Comparison of ENCODE assay signal across 30 cellular contexts in the genomic region with DNA sequence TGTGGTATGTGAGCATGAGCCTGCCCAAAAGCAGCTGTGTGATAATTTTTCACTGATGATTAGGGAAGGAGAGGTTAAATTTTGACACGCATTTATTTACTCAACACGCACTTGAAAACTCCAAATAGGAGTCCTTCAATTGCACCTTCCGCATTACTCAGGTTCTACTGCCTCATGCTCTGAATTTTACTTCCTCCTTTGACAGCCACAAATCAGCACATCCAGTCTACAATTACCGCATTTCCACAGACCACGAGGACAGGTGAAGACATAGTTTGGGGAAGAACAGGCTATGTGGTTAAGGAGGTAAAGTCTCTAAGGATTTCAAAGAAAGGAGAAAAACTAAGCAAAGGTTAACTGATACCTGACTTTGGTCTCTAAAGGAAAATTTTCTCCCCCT. TPM values are rescaled to one million over a fixed set of nuclear protein-coding genes. Genes with fewer than 3 reads are reported as not detected.
DNase-seq lines count a peak whose midpoint lies in the region; ATAC-seq and TF ChIP-seq lines count a peak whose summit lies in the region.
"Had no signal": no experiment of that assay in that cellular context is flagged by ENCODE, and none has a peak within 500 bp of the region (broad histone marks: within the 10 kb centered on the region; RNA-seq: fewer than 3 reads in every experiment).

No MANE protein-coding gene starts in this region.

- H2BK120ac ChIP-seq in trophoblast cell (ENCODE audit: insufficient read depth, low read length, poor library complexity): no peak overlapping the region

- H3K18ac ChIP-seq in trophoblast cell (ENCODE audit: low read length): no peak overlapping the region

- CTCF ChIA-PET in PC-9 (lab: Charles Lee): no interaction called here

- BruUV-seq in PC-9 (replicated peaks; lab: Mats Ljungman, UMichigan): no TSS peak

- H4K20me1 ChIP-seq in PC-9 (ENCODE audit: insufficient read depth): no peaks in the 10 kb centered on the region

- no peaks in the 10 kb centered on the region for H3K79me1 ChIP-seq in trophoblast cell (ENCODE audit: low read length)

- H3K27ac ChIP-seq in PC-9 (0 out of 2 replicates have a peak overlapping the region, but pooled peaks have one; percentile 16), lower lobe of right lung (peak overlapping the region; percentile 74), trophoblast cell (ENCODE audit: low read depth, low read length) (no peak overlapping the region), heart right ventricle (no peak overlapping the region)
- H3K27ac ChIP-seq: GM23248, spleen, testis had no signal

- H3K9ac ChIP-seq in trophoblast cell (ENCODE audit: low read length): no peak overlapping the region
- H3K9ac ChIP-seq: GM23248 had no signal

- H3K9me3 ChIP-seq in PC-9 (ENCODE audit: insufficient read depth, low read depth): no peaks in the 10 kb centered on the region
- no peaks in the 10 kb centered on the region for H3K9me3 ChIP-seq in lower lobe of right lung
- H3K9me3 ChIP-seq in trophoblast cell (ENCODE audit: insufficient read depth, low read depth, low read length): no peaks in the 10 kb centered on the region
- H3K9me3 ChIP-seq in heart right ventricle: no peaks in the 10 kb centered on the region
- H3K9me3 ChIP-seq: spleen, testis had no signal

- no peak overlapping the region for H3K14ac ChIP-seq in trophoblast cell (ENCODE audit: low read length)

- H4K8ac ChIP-seq in trophoblast cell (ENCODE audit: low read depth, low read length): no peak overlapping the region

- intact Hi-C loops in PC-9 (cut with micrococcal nuclease; ENCODE audit: unreplicated experiment) (no loop called here), lower lobe of right lung (cut with DNase I) (no loop called here), heart right ventricle (cut with DNase I) (no loop called here)

- no peak overlapping the region for H4K91ac ChIP-seq in trophoblast cell (ENCODE audit: low read depth, low read length)

- POLR2A ChIA-PET in PC-9 (lab: Charles Lee; ENCODE audit: unreplicated experiment): interaction anchor here (0.6 to 0.7 kb wide), 2 partner anchors 197 to 299 kb away, joined by 3 to 4 read pairs; no protein-coding TSS in a partner anchor

- H2AK5ac ChIP-seq in trophoblast cell (ENCODE audit: low read length): no peak overlapping the region

- H3K4me1 ChIP-seq in PC-9 (replicated peaks; ENCODE audit: insufficient read depth): peaks cover 97% of the 10 kb centered on the region
- peaks cover 4% of the 10 kb centered on the region for H3K4me1 ChIP-seq in lower lobe of right lung
- H3K4me1 ChIP-seq in trophoblast cell (ENCODE audit: control insufficient read depth in 1 of 2, insufficient read depth in 2 of 2, low read length in 2 of 2): no peaks in the 10 kb centered on the region
- H3K4me1 ChIP-seq in heart right ventricle: no peaks in the 10 kb centered on the region
- H3K4me1 ChIP-seq: spleen, testis had no signal

- H2BK12ac ChIP-seq in trophoblast cell (ENCODE audit: low read length): no peak overlapping the region

- H2BK5ac ChIP-seq in trophoblast cell (ENCODE audit: low read depth, low read length, poor library complexity): no peak overlapping the region

- peaks cover 17% of the 10 kb centered on the region for H3K36me3 ChIP-seq in PC-9 (ENCODE audit: low read depth)
- no peaks in the 10 kb centered on the region for H3K36me3 ChIP-seq in lower lobe of right lung
- H3K36me3 ChIP-seq in trophoblast cell (ENCODE audit: control insufficient read depth in 1 of 2, insufficient read depth in 2 of 2, low read length in 2 of 2): no peaks in the 10 kb centered on the region
- no peaks in the 10 kb centered on the region for H3K36me3 ChIP-seq in heart right ventricle
- H3K36me3 ChIP-seq: spleen had no signal

- peak overlapping the region; percentile 54; the same call in 1 of the 2 replicates for H3K4me3 ChIP-seq in PC-9
- H3K4me3 ChIP-seq in lower lobe of right lung: no peak overlapping the region
- H3K4me3 ChIP-seq in trophoblast cell (ENCODE audit: low read depth, low read length): no peak overlapping the region
- no peak overlapping the region for H3K4me3 ChIP-seq in heart right ventricle
- H3K4me3 ChIP-seq: GM23248, spleen, testis had no signal

- H3K27me3 ChIP-seq in PC-9 (ENCODE audit: insufficient read depth, low read depth): no peaks in the 10 kb centered on the region
- no peaks in the 10 kb centered on the region for H3K27me3 ChIP-seq in lower lobe of right lung (ENCODE audit: low read depth)
- no peaks in the 10 kb centered on the region for H3K27me3 ChIP-seq in trophoblast cell (ENCODE audit: insufficient read depth, low read length)
- peaks cover 0 to 5% (median 0%) of the 10 kb centered on the region in 7 donors for H3K27me3 ChIP-seq in heart right ventricle
- H3K27me3 ChIP-seq: spleen, testis had no signal

- H3K9me2 ChIP-seq in PC-9 (ENCODE audit: insufficient read depth): no peaks in the 10 kb centered on the region

- no peak overlapping the region for H3K23ac ChIP-seq in trophoblast cell (ENCODE audit: low read length)

- H3K4ac ChIP-seq in trophoblast cell (ENCODE audit: low read depth, low read length): no peak overlapping the region

- ATAC-seq in lower lobe of right lung: peak; percentile 79 to 80
- no peak for ATAC-seq in heart right ventricle
- ATAC-seq: activated CD4-positive, CD25-positive, alpha-beta regulatory T cell treated with anti-CD3 and anti-CD28 coated beads, Interleukin-2, amount 50 U/mL, for 24 hours; T-cell had no signal

- no peak for TF ChIP-seq CTCF in PC-9 (conservative IDR thresholded peaks at IDR 0.05)
- TF ChIP-seq CTCF in lower lobe of right lung (IDR thresholded peaks at IDR 0.05): no peak
- TF ChIP-seq CTCF in heart right ventricle (IDR thresholded peaks at IDR 0.05): no peak

- H2AFZ ChIP-seq in PC-9: no peak overlapping the region
- H2AFZ ChIP-seq in trophoblast cell (ENCODE audit: insufficient read depth, low read length, poor library complexity): no peak overlapping the region
- H2AFZ ChIP-seq: GM23248 had no signal

- H3F3A ChIP-seq in PC-9 (ENCODE audit: insufficient read depth, low read depth): peaks cover 44% of the 10 kb centered on the region

- H4K12ac ChIP-seq in trophoblast cell (ENCODE audit: low read depth, low read length): no peak overlapping the region

- WGBS in trophoblast cell (ENCODE audit: extremely low coverage, insufficient coverage, insufficient read length): no CpG with 5 or more reads among the region's 5 CpGs
- WGBS in heart right ventricle, 2 donors: 68 to 75% methylated on average over 5 of the region's 5 CpGs

- peaks cover 75% of the 10 kb centered on the region for H3K79me2 ChIP-seq in PC-9 (ENCODE audit: low read depth)
- no peaks in the 10 kb centered on the region for H3K79me2 ChIP-seq in trophoblast cell (ENCODE audit: control insufficient read depth, insufficient read depth, low read length, poor library complexity)

- DNase-seq in NCI-H510A treated with DMSO at 0.1 percent for 48 hours (lab: John Stamatoyannopoulos, UW) (peak; percentile 20), NCI-H510A (lab: John Stamatoyannopoulos, UW) (no peak), PC-9 (peak in 1 of 2 experiments; percentile 42), lower lobe of right lung (no peak), NCI-H146 treated with DMSO at 0.1 percent for 48 hours (lab: John Stamatoyannopoulos, UW; ENCODE audit: unreplicated experiment) (no peak), NCI-H1930 (lab: John Stamatoyannopoulos, UW) (no peak), trophoblast cell (no peak), heart right ventricle (no peak)
- DNase-seq: 8988T; activated CD4-positive, alpha-beta memory T cell treated with anti-CD3 and anti-CD28 coated beads, Interleukin-2, amount 10 ng/mL, durations not matched to agents 7 days and 5 days; activated effector memory CD4-positive, alpha-beta T cell treated with anti-CD3 and anti-CD28 coated beads, Interleukin-2, amount 50 U/mL, for 16 hours; CD4-positive, alpha-beta memory T cell; DMS 273 treated with DMSO at 0.1 percent for 48 hours; GDM1; GM23248; MM.1S; NCI-H1694; NCI-H69; OCI-M1; retina; SHP77; spleen; stimulated activated CD4-positive, alpha-beta T cell treated with anti-CD3 and anti-CD28 coated beads, Interleukin-2, amount 100 ng/mL, for 48 hours; stimulated activated naive CD4-positive, alpha-beta T cell; T-cell; testis had no signal

- peak overlapping the region; percentile 84 for H3K4me2 ChIP-seq in PC-9
- no peak overlapping the region for H3K4me2 ChIP-seq in trophoblast cell (ENCODE audit: low read length)

RNA-seq across cellular contexts. Expression of a gene that starts 2.6 kb away (rescaled TPM):
- total RNA-seq in PC-9 (2021): 85.6 and 94.7 TPM in 2 replicates
- total RNA-seq in lower lobe of right lung: 70.6 TPM
- polyA plus RNA-seq in trophoblast cell (2013): 0.04 and 0.08 TPM in 2 replicates
- total RNA-seq in heart right ventricle: not detected
- under 1 TPM in 1 of 2 donors, not detected in 1; 0.10 TPM for polyA plus RNA-seq in heart right ventricle
- total RNA-seq: chondrocyte, GM23248, kidney epithelial cell, osteocyte had no signal
- polyA plus RNA-seq: GM23248 had no signal

RNA-seq across cellular contexts. Expression of a gene that starts 49.4 kb away (rescaled TPM):
- total RNA-seq in PC-9 (2021) (376 and 459 TPM in 2 replicates), lower lobe of right lung (253 TPM), heart right ventricle (100 to 1,000 TPM in 1 of 10 donors, 10 to 100 TPM in 9; 65.6 to 104 (median 77.6) TPM)
- 161 and 169 TPM in 2 replicates for polyA plus RNA-seq in trophoblast cell (2013)
- polyA plus RNA-seq in heart right ventricle: 100 to 1,000 TPM in 1 of 2 donors, 10 to 100 TPM in 1; 62.4 to 107 TPM

Comparison
In these comparisons a context has a peak if more than half of its experiments do, and no peak if none do; other contexts are left out.
1. H3K27ac ChIP-seq: peak in PC-9 (single experiment) and lower lobe of right lung (single experiment); none in trophoblast cell (single experiment) and heart right ventricle (0 of 10).
2. ATAC-seq: peak in lower lobe of right lung (2 of 2); none in heart right ventricle (0 of 8).
3. RNA of a gene that starts 2.6 kb away (total RNA-seq): 85.6 to 94.7 TPM in PC-9 and 70.6 TPM in lower lobe of right lung (single experiment); not detected in heart right ventricle; every median in the first group is over 10 times any median in the second.